Comparison of ENCODE assay signal across 14 cellular contexts in genomic region chr3:46829699-46830208, GRCh38. TPM values are rescaled to one million over a fixed set of nuclear protein-coding genes. Genes with fewer than 3 reads are reported as not detected.
DNase-seq lines count a peak whose midpoint lies in the region; ATAC-seq, FAIRE-seq and TF ChIP-seq lines count a peak whose summit lies in the region.
"Had no signal": no experiment of that assay in that cellular context is flagged by ENCODE, and none has a peak within 500 bp of the region (broad histone marks: within the 10 kb centered on the region; RNA-seq: fewer than 3 reads in every experiment).

No MANE protein-coding gene starts in this region.

- H3K9ac ChIP-seq in endodermal cell (ENCODE audit: extremely low read depth, low read length, poor library complexity, severe bottlenecking), result no peak overlapping the region

- H3K27me3 ChIP-seq in endodermal cell (ENCODE audit: control insufficient read depth, insufficient read depth, low read length, poor library complexity, severe bottlenecking), result no peaks in the 10 kb centered on the region

- H3K27ac Mint-ChIP-seq in endodermal cell, result peak overlapping the region; percentile 75

- H3K4me3 ChIP-seq in endodermal cell (ENCODE audit: low read length), result no peak overlapping the region
- H3K4me3 ChIP-seq: psoas muscle had no signal

- H3K36me3 ChIP-seq in endodermal cell (ENCODE audit: control insufficient read depth, insufficient read depth, low read length), result no peaks in the 10 kb centered on the region

- peak; percentile 2 for TF ChIP-seq CTCF in endodermal cell (conservative IDR thresholded peaks at IDR 0.05)

- peaks cover 23% of the 10 kb centered on the region for H3K4me1 Mint-ChIP-seq in endodermal cell
- H3K4me1 Mint-ChIP-seq: CD4-positive, alpha-beta memory T cell had no signal

- peak; percentile 42 for DNase-seq in GM12891 (ENCODE audit: insufficient read length, low spot score)
- DNase-seq in endodermal cell, result peak; percentile 83
- DNase-seq in RCC 7860 (ENCODE audit: low spot score), result no peak
- no peak for DNase-seq in NCI-H2171 treated with DMSO at 0.1 percent for 48 hours (lab: John Stamatoyannopoulos, UW)
- DNase-seq in cerebellar nuclear complex (lab: John Stamatoyannopoulos, UW), result no peak
- DNase-seq: CD4-positive, alpha-beta memory T cell; psoas muscle had no signal

- ATAC-seq in GM19455 (IDR thresholded peaks at IDR 0.05; ENCODE audit: unreplicated experiment) (peak; percentile 76), HG03354 (IDR thresholded peaks at IDR 0.05; ENCODE audit: poor library complexity, severe bottlenecking, unreplicated experiment) (peak; percentile 57), GM21825 (IDR thresholded peaks at IDR 0.05; ENCODE audit: unreplicated experiment) (no peak)
- ATAC-seq: Panc1 had no signal

- peaks cover 13% of the 10 kb centered on the region for H3K9me3 ChIP-seq in endodermal cell (ENCODE audit: control insufficient read depth, low read length)
- H3K9me3 ChIP-seq: psoas muscle had no signal

- TF ChIP-seq POLR2A in GM12891 (IDR thresholded peaks at IDR 0.05; ENCODE audit: low read depth, low read length), result no peak

- peaks cover 3% of the 10 kb centered on the region for H3K27me3 Mint-ChIP-seq in endodermal cell (ENCODE audit: insufficient read depth)

- H3K4me1 ChIP-seq in endodermal cell (ENCODE audit: control insufficient read depth, insufficient read depth, low read length), result no peaks in the 10 kb centered on the region
- H3K4me1 ChIP-seq: psoas muscle had no signal

- peaks cover 5% of the 10 kb centered on the region for H3K9me3 Mint-ChIP-seq in endodermal cell
- H3K9me3 Mint-ChIP-seq: CD4-positive, alpha-beta memory T cell had no signal

- FAIRE-seq in GM12891 (lab: Jason Lieb, UNC) (peak; percentile 57), RCC 7860 (lab: Jason Lieb, UNC) (no peak)
- FAIRE-seq: endometrium, islet of Langerhans had no signal

- H3K4me3 Mint-ChIP-seq in endodermal cell, result no peak overlapping the region
- H3K4me3 Mint-ChIP-seq: CD4-positive, alpha-beta memory T cell had no signal

- no peak overlapping the region for H3K27ac ChIP-seq in endodermal cell (ENCODE audit: low read depth, low read length)
- H3K27ac ChIP-seq: psoas muscle had no signal

- 59 to 86% methylated on average over 3 to 4 of the region's 4 CpGs for WGBS in endodermal cell (ENCODE audit: insufficient coverage in 1 of 2, insufficient read length in 1 of 2), 2 experiments

- H3K36me3 Mint-ChIP-seq in endodermal cell (ENCODE audit: low read depth), result peaks cover 2% of the 10 kb centered on the region
- H3K36me3 Mint-ChIP-seq: CD4-positive, alpha-beta memory T cell had no signal

TF ChIP-seq in GM12891, 5 proteins besides CTCF, POLR2A, EP300 and RAD21:
- TF ChIP-seq SPI1 (IDR thresholded peaks at IDR 0.05; ENCODE audit: low read depth, low read length), result 0 out of 2 replicates have a peak, but pooled peaks have one; percentile 4
- TF ChIP-seq POLR2AphosphoS5 (IDR thresholded peaks at IDR 0.05; ENCODE audit: low read depth, low read length), result no peak

RNA-seq across cellular contexts. Expression of gene MYL3, which starts 33.5 kb away (rescaled TPM):
- 0.18 TPM for polyA plus RNA-seq in GM12891 (2012; ENCODE audit: low read depth, missing spikeins)
- 1 to 10 TPM; 1.6 to 2.3 TPM for total RNA-seq in endodermal cell
- 1.4 TPM for polyA plus RNA-seq in endodermal cell (2013, experiment 1 of 2)
- 0.70 TPM for polyA plus RNA-seq in endodermal cell (2013, experiment 2 of 2)
- total RNA-seq: CD4-positive, alpha-beta memory T cell; LHCN-M2 had no signal
- polyA plus RNA-seq: CD4-positive, alpha-beta memory T cell had no signal

RNA-seq across cellular contexts. Expression of gene PTH1R, which starts 47.8 kb away (rescaled TPM):
- 0.06 TPM for polyA plus RNA-seq in GM12891 (2012; ENCODE audit: low read depth, missing spikeins)
- 1 to 10 TPM in 1 of 2 donors, under 1 TPM in 1; 0.69 to 4.8 TPM for total RNA-seq in endodermal cell
- 5.2 TPM for polyA plus RNA-seq in endodermal cell (2013, experiment 1 of 2)
- 4.3 TPM for polyA plus RNA-seq in endodermal cell (2013, experiment 2 of 2)
- total RNA-seq: CD4-positive, alpha-beta memory T cell had no signal
- polyA plus RNA-seq: CD4-positive, alpha-beta memory T cell had no signal

Comparison
In these comparisons a context has a peak if more than half of its experiments do, and no peak if none do; other contexts are left out.
1. DNase-seq: peak in GM12891 (single experiment) and endodermal cell (single experiment); none in RCC 7860 (single experiment), NCI-H2171 treated with DMSO at 0.1 percent for 48 hours (single experiment) and cerebellar nuclear complex (0 of 2).